In the genomic region with DNA sequence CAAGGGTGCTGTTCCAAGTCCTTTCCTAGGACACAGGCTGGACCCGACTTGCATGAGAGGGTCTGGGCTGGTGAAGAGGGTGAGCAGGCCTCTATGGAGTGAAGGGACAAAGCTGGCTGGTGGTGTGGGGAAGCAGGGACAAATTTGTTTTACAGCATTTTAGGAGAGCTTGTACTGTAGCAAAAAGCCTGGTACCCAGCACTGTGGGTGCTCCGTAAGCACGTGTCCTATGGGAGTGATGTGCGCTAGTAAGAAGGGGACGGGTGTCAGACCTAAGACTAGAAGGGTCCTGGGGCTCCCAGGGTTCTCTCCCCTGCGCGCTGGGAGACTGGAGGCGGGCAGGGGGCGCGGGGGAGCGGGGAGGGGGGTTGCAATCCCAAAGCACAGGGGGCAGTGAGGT, we compare ENCODE assay signal across 30 cellular contexts. TPM values are rescaled to one million over a fixed set of nuclear protein-coding genes. Genes with fewer than 3 reads are reported as not detected.
"Had no signal": no experiment of that assay in that cellular context is flagged by ENCODE, and none has a peak within 500 bp of the region (broad histone marks: within the 10 kb centered on the region; RNA-seq: fewer than 3 reads in every experiment).

No MANE protein-coding gene starts in this region.

- H3K4me3 ChIP-seq: colonic mucosa, esophagus squamous epithelium, gastrocnemius medialis, heart right ventricle, left lung, lower lobe of right lung had no signal

- H3K4me1 ChIP-seq: colonic mucosa, gastrocnemius medialis, left lung, lower lobe of right lung had no signal

- H3K9me3 Mint-ChIP-seq: dendritic cell treated with granulocyte-macrophage colony-stimulating factor and Interleukin-4, amounts not matched to agents 40 ng/mL and 50 ng/mL, for 4 days; effector memory CD8-positive, alpha-beta T cell; endodermal cell had no signal

- H3K27ac Mint-ChIP-seq: dendritic cell treated with granulocyte-macrophage colony-stimulating factor and Interleukin-4, amounts not matched to agents 40 ng/mL and 50 ng/mL, for 4 days; effector memory CD8-positive, alpha-beta T cell; endodermal cell had no signal

- H3K4me1 Mint-ChIP-seq: endodermal cell had no signal

- H3K27me3 ChIP-seq: colonic mucosa, esophagus squamous epithelium, gastrocnemius medialis, left lung had no signal

- H3K9me3 ChIP-seq: colonic mucosa, esophagus squamous epithelium, gastrocnemius medialis, heart right ventricle, left lung, lower lobe of right lung had no signal

- H3K36me3 ChIP-seq: colonic mucosa, esophagus squamous epithelium, gastrocnemius medialis, heart right ventricle, left lung, lower lobe of right lung had no signal

- H3K27ac ChIP-seq: colonic mucosa, epithelial cell of prostate, esophagus squamous epithelium, gastrocnemius medialis, heart right ventricle, left lung, lower lobe of right lung had no signal

- DNase-seq: colonic mucosa; cortex of kidney; effector CD8-positive, alpha-beta T cell; effector memory CD8-positive, alpha-beta T cell; endodermal cell; erythroblast; esophagus squamous epithelium; foreskin fibroblast; foreskin melanocyte; gastrocnemius medialis; glutamatergic neuron; head of caudate nucleus; heart right ventricle; hippocampal formation; left cardiac atrium; left lung; left ventricle myocardium superior; lower lobe of right lung; mesenchymal stem cell; midbrain had no signal

- H3K4me3 Mint-ChIP-seq: dendritic cell treated with granulocyte-macrophage colony-stimulating factor and Interleukin-4, amounts not matched to agents 40 ng/mL and 50 ng/mL, for 4 days; effector memory CD8-positive, alpha-beta T cell; endodermal cell had no signal

RNA-seq across cellular contexts. Expression of a gene that starts 0.4 kb away (rescaled TPM):
- total RNA-seq: colonic mucosa, dermis microvascular lymphatic vessel endothelial cell, endodermal cell, esophagus mucosa, esophagus squamous epithelium, gastrocnemius medialis, glomerular endothelial cell, heart right ventricle, kidney epithelial cell, left cardiac atrium, left lung, left ventricle myocardium superior, lower leg skin, lower lobe of right lung, lung microvascular endothelial cell, mononuclear cell, mucosa of gallbladder had no signal
